2 cellular contexts compared by ENCODE assay signal in the genomic region with DNA sequence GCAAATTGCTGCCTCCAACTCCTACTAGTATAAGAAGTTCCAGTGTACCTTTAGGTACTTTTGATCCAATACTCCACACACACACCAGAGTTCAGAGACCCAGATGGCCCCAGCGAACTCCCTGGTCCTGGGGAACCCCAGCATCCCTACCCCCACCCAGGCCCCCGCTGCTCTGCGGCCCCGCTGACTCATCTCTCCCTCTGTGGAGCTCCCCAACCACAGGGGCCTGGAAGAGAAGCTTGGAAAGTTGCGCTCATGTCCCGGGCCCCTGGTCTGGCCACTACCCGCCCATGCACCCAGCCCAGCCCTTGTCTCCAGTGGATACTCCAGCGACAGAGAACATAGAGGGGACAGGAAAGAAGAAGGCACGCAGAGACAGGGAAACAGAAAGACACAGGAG.
A peak's percentile ranks its signal among the peaks of the same experiment; 100 is the strongest.
TF ChIP-seq lines count a peak whose summit lies in the region.

No MANE protein-coding gene starts in this region.

TF ChIP-seq in GM12891, 5 proteins besides CTCF, POLR2A, EP300 and RAD21:
- no peak for TF ChIP-seq POLR2AphosphoS5 (IDR thresholded peaks at IDR 0.05; ENCODE audit: low read depth, low read length)
- TF ChIP-seq SPI1 (IDR thresholded peaks at IDR 0.05; ENCODE audit: low read depth, low read length): no peak
- no peak for TF ChIP-seq POU2F2 (IDR thresholded peaks at IDR 0.05; ENCODE audit: low read depth, low read length)
- TF ChIP-seq PAX5 (IDR thresholded peaks at IDR 0.05; ENCODE audit: insufficient read depth, low read length, severe bottlenecking): no peak
- no peak for TF ChIP-seq TAF1 (IDR thresholded peaks at IDR 0.05; ENCODE audit: low read depth, low read length)
TF ChIP-seq in GM12891: peak in this region for 0.

TF ChIP-seq in K562, 482 proteins besides CTCF, POLR2A, EP300 and RAD21:
- TF ChIP-seq, protein P1, sequence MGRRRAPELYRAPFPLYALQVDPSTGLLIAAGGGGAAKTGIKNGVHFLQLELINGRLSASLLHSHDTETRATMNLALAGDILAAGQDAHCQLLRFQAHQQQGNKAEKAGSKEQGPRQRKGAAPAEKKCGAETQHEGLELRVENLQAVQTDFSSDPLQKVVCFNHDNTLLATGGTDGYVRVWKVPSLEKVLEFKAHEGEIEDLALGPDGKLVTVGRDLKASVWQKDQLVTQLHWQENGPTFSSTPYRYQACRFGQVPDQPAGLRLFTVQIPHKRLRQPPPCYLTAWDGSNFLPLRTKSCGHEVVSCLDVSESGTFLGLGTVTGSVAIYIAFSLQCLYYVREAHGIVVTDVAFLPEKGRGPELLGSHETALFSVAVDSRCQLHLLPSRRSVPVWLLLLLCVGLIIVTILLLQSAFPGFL (CRISPR knock-in tag; IDR thresholded peaks at IDR 0.05): no peak
- TF ChIP-seq MTA2 (IDR thresholded peaks at IDR 0.05; ENCODE audit: low read depth) (no peak), SMARCE1 (IDR thresholded peaks at IDR 0.05) (0 out of 2 replicates have a peak, but pooled peaks have one; percentile 36), FOSL1 (tag; conservative IDR thresholded peaks at IDR 0.05) (peak; percentile 71), ZBTB7A (IDR thresholded peaks at IDR 0.05; ENCODE audit: borderline replicate concordance, control insufficient read depth, low read depth, low read length) (peak; percentile 44; the same call in 1 of the 2 replicates), POLR2AphosphoS5 (IDR thresholded peaks at IDR 0.05; ENCODE audit: control insufficient read depth, insufficient read depth, low read depth, low read length) (no peak), SMARCA4 (IDR thresholded peaks at IDR 0.05) (0 out of 2 replicates have a peak, but pooled peaks have one; percentile 19), XRCC5 (IDR thresholded peaks at IDR 0.05; ENCODE audit: low read depth, low read length) (no peak), JUND (IDR thresholded peaks at IDR 0.05; ENCODE audit: borderline replicate concordance, low read depth, low read length) (peak; percentile 46; the same call in 1 of the 2 replicates), JUND (tag; IDR thresholded peaks at IDR 0.05; ENCODE audit: borderline replicate concordance, low read depth, low read length) (no peak), SRSF3 (IDR thresholded peaks at IDR 0.05; ENCODE audit: insufficient read depth, low read length) (no peak), LCOR (CRISPR knock-in tag; IDR thresholded peaks at IDR 0.05) (0 out of 2 replicates have a peak, but pooled peaks have one; percentile 22), NFE2 (IDR thresholded peaks at IDR 0.05; ENCODE audit: low read depth) (peak; percentile 9; the same call in 1 of the 2 replicates), ZFP30 (CRISPR knock-in tag; IDR thresholded peaks at IDR 0.05; ENCODE audit: borderline replicate concordance) (no peak), ZNF696 (CRISPR knock-in tag; conservative IDR thresholded peaks at IDR 0.05) (no peak), DPF2 (IDR thresholded peaks at IDR 0.05) (peak; percentile 26; the same call in 1 of the 2 replicates), GATAD2A (IDR thresholded peaks at IDR 0.05) (no peak), NCOA1 (IDR thresholded peaks at IDR 0.05; ENCODE audit: low read depth) (no peak)
- TF ChIP-seq, protein P2, sequence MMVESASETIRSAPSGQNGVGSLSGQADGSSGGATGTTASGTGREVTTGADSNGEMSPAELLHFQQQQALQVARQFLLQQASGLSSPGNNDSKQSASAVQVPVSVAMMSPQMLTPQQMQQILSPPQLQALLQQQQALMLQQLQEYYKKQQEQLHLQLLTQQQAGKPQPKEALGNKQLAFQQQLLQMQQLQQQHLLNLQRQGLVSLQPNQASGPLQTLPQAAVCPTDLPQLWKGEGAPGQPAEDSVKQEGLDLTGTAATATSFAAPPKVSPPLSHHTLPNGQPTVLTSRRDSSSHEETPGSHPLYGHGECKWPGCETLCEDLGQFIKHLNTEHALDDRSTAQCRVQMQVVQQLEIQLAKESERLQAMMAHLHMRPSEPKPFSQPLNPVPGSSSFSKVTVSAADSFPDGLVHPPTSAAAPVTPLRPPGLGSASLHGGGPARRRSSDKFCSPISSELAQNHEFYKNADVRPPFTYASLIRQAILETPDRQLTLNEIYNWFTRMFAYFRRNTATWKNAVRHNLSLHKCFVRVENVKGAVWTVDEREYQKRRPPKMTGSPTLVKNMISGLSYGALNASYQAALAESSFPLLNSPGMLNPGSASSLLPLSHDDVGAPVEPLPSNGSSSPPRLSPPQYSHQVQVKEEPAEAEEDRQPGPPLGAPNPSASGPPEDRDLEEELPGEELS (CRISPR knock-in tag; IDR thresholded peaks at IDR 0.05; ENCODE audit: borderline replicate concordance): no peak
- TF ChIP-seq, protein P3, sequence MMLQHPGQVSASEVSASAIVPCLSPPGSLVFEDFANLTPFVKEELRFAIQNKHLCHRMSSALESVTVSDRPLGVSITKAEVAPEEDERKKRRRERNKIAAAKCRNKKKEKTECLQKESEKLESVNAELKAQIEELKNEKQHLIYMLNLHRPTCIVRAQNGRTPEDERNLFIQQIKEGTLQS (IDR thresholded peaks at IDR 0.05): peak; percentile 40; the same call in 1 of the 2 replicates
- TF ChIP-seq, protein P3 (CRISPR knock-in tag; conservative IDR thresholded peaks at IDR 0.05): no peak
- TF ChIP-seq, protein P4, sequence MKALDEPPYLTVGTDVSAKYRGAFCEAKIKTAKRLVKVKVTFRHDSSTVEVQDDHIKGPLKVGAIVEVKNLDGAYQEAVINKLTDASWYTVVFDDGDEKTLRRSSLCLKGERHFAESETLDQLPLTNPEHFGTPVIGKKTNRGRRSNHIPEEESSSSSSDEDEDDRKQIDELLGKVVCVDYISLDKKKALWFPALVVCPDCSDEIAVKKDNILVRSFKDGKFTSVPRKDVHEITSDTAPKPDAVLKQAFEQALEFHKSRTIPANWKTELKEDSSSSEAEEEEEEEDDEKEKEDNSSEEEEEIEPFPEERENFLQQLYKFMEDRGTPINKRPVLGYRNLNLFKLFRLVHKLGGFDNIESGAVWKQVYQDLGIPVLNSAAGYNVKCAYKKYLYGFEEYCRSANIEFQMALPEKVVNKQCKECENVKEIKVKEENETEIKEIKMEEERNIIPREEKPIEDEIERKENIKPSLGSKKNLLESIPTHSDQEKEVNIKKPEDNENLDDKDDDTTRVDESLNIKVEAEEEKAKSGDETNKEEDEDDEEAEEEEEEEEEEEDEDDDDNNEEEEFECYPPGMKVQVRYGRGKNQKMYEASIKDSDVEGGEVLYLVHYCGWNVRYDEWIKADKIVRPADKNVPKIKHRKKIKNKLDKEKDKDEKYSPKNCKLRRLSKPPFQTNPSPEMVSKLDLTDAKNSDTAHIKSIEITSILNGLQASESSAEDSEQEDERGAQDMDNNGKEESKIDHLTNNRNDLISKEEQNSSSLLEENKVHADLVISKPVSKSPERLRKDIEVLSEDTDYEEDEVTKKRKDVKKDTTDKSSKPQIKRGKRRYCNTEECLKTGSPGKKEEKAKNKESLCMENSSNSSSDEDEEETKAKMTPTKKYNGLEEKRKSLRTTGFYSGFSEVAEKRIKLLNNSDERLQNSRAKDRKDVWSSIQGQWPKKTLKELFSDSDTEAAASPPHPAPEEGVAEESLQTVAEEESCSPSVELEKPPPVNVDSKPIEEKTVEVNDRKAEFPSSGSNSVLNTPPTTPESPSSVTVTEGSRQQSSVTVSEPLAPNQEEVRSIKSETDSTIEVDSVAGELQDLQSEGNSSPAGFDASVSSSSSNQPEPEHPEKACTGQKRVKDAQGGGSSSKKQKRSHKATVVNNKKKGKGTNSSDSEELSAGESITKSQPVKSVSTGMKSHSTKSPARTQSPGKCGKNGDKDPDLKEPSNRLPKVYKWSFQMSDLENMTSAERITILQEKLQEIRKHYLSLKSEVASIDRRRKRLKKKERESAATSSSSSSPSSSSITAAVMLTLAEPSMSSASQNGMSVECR (CRISPR knock-in tag; IDR thresholded peaks at IDR 0.05): no peak
- TF ChIP-seq, protein P5, sequence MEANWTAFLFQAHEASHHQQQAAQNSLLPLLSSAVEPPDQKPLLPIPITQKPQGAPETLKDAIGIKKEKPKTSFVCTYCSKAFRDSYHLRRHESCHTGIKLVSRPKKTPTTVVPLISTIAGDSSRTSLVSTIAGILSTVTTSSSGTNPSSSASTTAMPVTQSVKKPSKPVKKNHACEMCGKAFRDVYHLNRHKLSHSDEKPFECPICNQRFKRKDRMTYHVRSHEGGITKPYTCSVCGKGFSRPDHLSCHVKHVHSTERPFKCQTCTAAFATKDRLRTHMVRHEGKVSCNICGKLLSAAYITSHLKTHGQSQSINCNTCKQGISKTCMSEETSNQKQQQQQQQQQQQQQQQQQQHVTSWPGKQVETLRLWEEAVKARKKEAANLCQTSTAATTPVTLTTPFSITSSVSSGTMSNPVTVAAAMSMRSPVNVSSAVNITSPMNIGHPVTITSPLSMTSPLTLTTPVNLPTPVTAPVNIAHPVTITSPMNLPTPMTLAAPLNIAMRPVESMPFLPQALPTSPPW (CRISPR knock-in tag; IDR thresholded peaks at IDR 0.05): peak; percentile 21; the same call in 1 of the 2 replicates
- TF ChIP-seq, protein P6, sequence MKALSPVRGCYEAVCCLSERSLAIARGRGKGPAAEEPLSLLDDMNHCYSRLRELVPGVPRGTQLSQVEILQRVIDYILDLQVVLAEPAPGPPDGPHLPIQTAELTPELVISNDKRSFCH (CRISPR knock-in tag; IDR thresholded peaks at IDR 0.05): no peak
- TF ChIP-seq, protein P6 (tag; IDR thresholded peaks at IDR 0.05): no peak
- TF ChIP-seq, protein P7, sequence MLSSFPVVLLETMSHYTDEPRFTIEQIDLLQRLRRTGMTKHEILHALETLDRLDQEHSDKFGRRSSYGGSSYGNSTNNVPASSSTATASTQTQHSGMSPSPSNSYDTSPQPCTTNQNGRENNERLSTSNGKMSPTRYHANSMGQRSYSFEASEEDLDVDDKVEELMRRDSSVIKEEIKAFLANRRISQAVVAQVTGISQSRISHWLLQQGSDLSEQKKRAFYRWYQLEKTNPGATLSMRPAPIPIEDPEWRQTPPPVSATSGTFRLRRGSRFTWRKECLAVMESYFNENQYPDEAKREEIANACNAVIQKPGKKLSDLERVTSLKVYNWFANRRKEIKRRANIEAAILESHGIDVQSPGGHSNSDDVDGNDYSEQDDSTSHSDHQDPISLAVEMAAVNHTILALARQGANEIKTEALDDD (IDR thresholded peaks at IDR 0.05): no peak
